9 cellular contexts compared by ENCODE assay signal in genomic region chr11:44305149-44305642, GRCh38. TPM values are rescaled to one million over a fixed set of nuclear protein-coding genes. Genes with fewer than 3 reads are reported as not detected.
A peak's percentile ranks its signal among the peaks of the same experiment; 100 is the strongest.
DNase-seq lines count a peak whose midpoint lies in the region; ATAC-seq and TF ChIP-seq lines count a peak whose summit lies in the region.
"Had no signal": no experiment of that assay in that cellular context is flagged by ENCODE, and none has a peak within 500 bp of the region (broad histone marks: within the 10 kb centered on the region; RNA-seq: fewer than 3 reads in every experiment).

No MANE protein-coding gene starts in this region.

- H3K9me3 ChIP-seq in ES-I3 (ENCODE audit: control insufficient read depth, insufficient read depth, low read length) (no peaks in the 10 kb centered on the region), SK-N-MC (ENCODE audit: low read depth, low read length) (no peaks in the 10 kb centered on the region), skeletal muscle satellite cell (replicated peaks; ENCODE audit: low read length) (no peaks in the 10 kb centered on the region)

- H3K9ac ChIP-seq in ES-I3 (ENCODE audit: low read depth, low read length) (peak overlapping the region; percentile 42; the same call in 1 of the 2 replicates), SK-N-MC (ENCODE audit: insufficient read length) (peak overlapping the region; percentile 93), skeletal muscle satellite cell (ENCODE audit: low read depth, low read length) (no peak overlapping the region)

- ATAC-seq in HG02610 (IDR thresholded peaks at IDR 0.05; ENCODE audit: unreplicated experiment) = no peak

- H3K27me3 ChIP-seq in skeletal muscle satellite cell (ENCODE audit: control insufficient read depth, insufficient read depth, low read length) = peaks cover 95% of the 10 kb centered on the region

- peak overlapping the region; percentile 89 for H3K27ac ChIP-seq in SK-N-MC

- DNase-seq in SK-N-MC (ENCODE audit: low read depth, low spot score) = no peak
- no peak for DNase-seq in fibroblast of villous mesenchyme (ENCODE audit: low read depth)
- no peak for DNase-seq in mucosa of gallbladder (ENCODE audit: low spot score)
- no peak for DNase-seq in SIG-M5 treated with dmso at 0.1 percent for 504 hours (lab: John Stamatoyannopoulos, UW; ENCODE audit: unreplicated experiment)
- DNase-seq in NCI-H187 (lab: John Stamatoyannopoulos, UW) = no peak
- DNase-seq: NCI-H526 treated with DMSO at 0.1 percent for 48 hours had no signal

- peak overlapping the region; percentile 99 for H3K4me3 ChIP-seq in SK-N-MC
- peak overlapping the region; percentile 56 for H3K4me3 ChIP-seq in fibroblast of villous mesenchyme (ENCODE audit: low read depth, low read length)
- H3K4me3 ChIP-seq in skeletal muscle satellite cell (ENCODE audit: low read length) = peak overlapping the region; percentile 49

- TF ChIP-seq CTCF in fibroblast of villous mesenchyme (IDR thresholded peaks at IDR 0.05; ENCODE audit: insufficient read depth, low read depth, low read length) = no peak

- H3K4me1 ChIP-seq in ES-I3 (ENCODE audit: insufficient read depth, low read length) = peaks cover 13% of the 10 kb centered on the region
- peaks cover 19% of the 10 kb centered on the region for H3K4me1 ChIP-seq in skeletal muscle satellite cell (ENCODE audit: control insufficient read depth, insufficient read depth, low read length)

- peak overlapping the region; percentile 69 for H3K4me2 ChIP-seq in skeletal muscle satellite cell (ENCODE audit: low read length)

- no peaks in the 10 kb centered on the region for H3K36me3 ChIP-seq in ES-I3 (ENCODE audit: insufficient read depth, low read length)
- peaks cover 36% of the 10 kb centered on the region for H3K36me3 ChIP-seq in SK-N-MC (ENCODE audit: insufficient read depth, low read length)
- H3K36me3 ChIP-seq in skeletal muscle satellite cell (ENCODE audit: insufficient read depth, low read length) = no peaks in the 10 kb centered on the region

RNA-seq across cellular contexts. Expression of gene ALX4, which starts 4.7 kb away (rescaled TPM):
- not detected in 2 replicates for total RNA-seq in fibroblast of villous mesenchyme
- under 0.01 TPM in 1 of 2 replicates, not detected in the other for total RNA-seq in skeletal muscle satellite cell (2012; rRNA removed)
- total RNA-seq in mucosa of gallbladder = 0.03 TPM

Comparison
In these comparisons a context has a peak if more than half of its experiments do, and no peak if none do; other contexts are left out.
1. H3K4me3 ChIP-seq: peak in every context shown above with its lines; median percentile 99 in SK-N-MC; 56 in fibroblast of villous mesenchyme; 49 in skeletal muscle satellite cell.